ENCODE assay signal across 8 cellular contexts in genomic region chr3:19065027-19065426, GRCh38.
A peak's percentile ranks its signal among the peaks of the same experiment; 100 is the strongest.
DNase-seq lines count a peak whose midpoint lies in the region; ATAC-seq, FAIRE-seq and TF ChIP-seq lines count a peak whose summit lies in the region.

No MANE protein-coding gene starts in this region.

- BruUV-seq in K562 (replicated peaks; lab: Mats Ljungman, UMichigan) = no TSS peak

- no peak for TF ChIP-seq EP300 in K562 (IDR thresholded peaks at IDR 0.05; ENCODE audit: low read length)

- H3K79me2 ChIP-seq in K562 (ENCODE audit: control insufficient read depth, insufficient read depth, low read length) = no peaks in the 10 kb centered on the region

- TF ChIP-seq RAD21 in K562 (CRISPR knock-in tag; conservative IDR thresholded peaks at IDR 0.05 in 1 of 2, IDR thresholded peaks at IDR 0.05 in 1 of 2) = peak; percentile 38 to 49; a peak in 3 of 4 replicates

- no peaks in the 10 kb centered on the region for H3K4me1 ChIP-seq in K562 (replicated peaks in 1 of 2; ENCODE audit: control insufficient read depth in 2 of 2, insufficient read depth in 2 of 2, low read length in 2 of 2)

- H3K36me3 ChIP-seq in K562 (ENCODE audit: control insufficient read depth, insufficient read depth, low read length) = no peaks in the 10 kb centered on the region

- TF ChIP-seq CTCF in GM12872 (IDR thresholded peaks at IDR 0.05; ENCODE audit: insufficient read depth, low read depth, low read length) (0 out of 3 replicates have a peak, but pooled peaks have one; percentile 13), NB4 (IDR thresholded peaks at IDR 0.05; ENCODE audit: low read depth, low read length) (no peak), K562 (IDR thresholded peaks at IDR 0.05 in 2 of 3, conservative IDR thresholded peaks at IDR 0.05 in 1 of 3; ENCODE audit: insufficient read depth in 2 of 3, low read depth in 1 of 3, low read length in 3 of 3) (no peak)

- 0% methylated on average over 1 of the region's 1 CpG for WGBS in K562 (ENCODE audit: insufficient coverage, low coverage, missing lambda C conversion rate)

- CTCF ChIA-PET in K562 (lab: Yijun Ruan, JAX; ENCODE audit: low intra/inter-chr PET ratio) = no interaction called here

- ATAC-seq in K562 = no peak
- no peak for ATAC-seq in HG03280 (IDR thresholded peaks at IDR 0.05; ENCODE audit: unreplicated experiment)
- ATAC-seq in GM19467 (IDR thresholded peaks at IDR 0.05; ENCODE audit: unreplicated experiment) = no peak
- no peak for ATAC-seq in HG03521 (IDR thresholded peaks at IDR 0.05; ENCODE audit: unreplicated experiment)

- H3K27me3 ChIP-seq in K562 (ENCODE audit: control insufficient read depth in 2 of 2, insufficient read depth in 2 of 2, low read length in 2 of 2) = no peaks in the 10 kb centered on the region

- no peaks in the 10 kb centered on the region for H3K9me3 ChIP-seq in K562 (replicated peaks; ENCODE audit: control insufficient read depth, insufficient read depth, low read depth, low read length)

- in situ Hi-C loops in K562 (cut with MboI) = no loop called here

- peak; percentile 23 for DNase-seq in NB4 (ENCODE audit: low read depth)
- no peak for DNase-seq in K562 (ENCODE audit: extremely low read depth in 1 of 4, low spot score in 3 of 4)
- peak; percentile 56 for DNase-seq in pons (ENCODE audit: low spot score)
- no peak for DNase-seq in NCI-H774 (lab: John Stamatoyannopoulos, UW)

- H3K4me3 ChIP-seq in NB4 (ENCODE audit: low read depth, low read length) = no peak overlapping the region
- no peak overlapping the region for H3K4me3 ChIP-seq in K562

- H4K20me1 ChIP-seq in K562 (replicated peaks; ENCODE audit: control insufficient read depth, insufficient read depth, low read length) = no peaks in the 10 kb centered on the region

- TF ChIP-seq POLR2A in NB4 (IDR thresholded peaks at IDR 0.05; ENCODE audit: extremely low read depth, insufficient read length) = no peak
- no peak for TF ChIP-seq POLR2A in K562 (conservative IDR thresholded peaks at IDR 0.05)

- intact Hi-C loops in K562 (cut with micrococcal nuclease) = loop anchor here (5.0 kb wide), 1 partner anchor 802 kb away; no protein-coding TSS in a partner anchor

- POLR2A ChIA-PET in K562 (lab: Yijun Ruan, JAX) = no interaction called here

- H2AFZ ChIP-seq in K562 (ENCODE audit: low read depth, low read length) = no peak overlapping the region

- H3K4me2 ChIP-seq in K562 (ENCODE audit: insufficient read depth, low read length) = no peak overlapping the region

- peak; percentile 6 for FAIRE-seq in K562 (lab: Jason Lieb, UNC)

- H3K9me1 ChIP-seq in K562 (ENCODE audit: control insufficient read depth, insufficient read depth, low read length) = no peaks in the 10 kb centered on the region

- no peak overlapping the region for H3K9ac ChIP-seq in K562 (ENCODE audit: insufficient read depth in 1 of 2, low read depth in 2 of 2, low read length in 2 of 2)

- H3K27ac ChIP-seq in K562 (ENCODE audit: extremely low read depth, low read depth, low read length) = no peak overlapping the region

TF ChIP-seq in K562, 482 proteins besides CTCF, POLR2A, EP300 and RAD21:
- no peak for TF ChIP-seq PCBP2 (IDR thresholded peaks at IDR 0.05; ENCODE audit: low read depth, low read length, poor library complexity, severe bottlenecking)
- no peak for TF ChIP-seq ZFP30 (CRISPR knock-in tag; IDR thresholded peaks at IDR 0.05; ENCODE audit: borderline replicate concordance)
- no peak for TF ChIP-seq ZNF551 (CRISPR knock-in tag; IDR thresholded peaks at IDR 0.05)
- TF ChIP-seq MAX (CRISPR knock-in tag; IDR thresholded peaks at IDR 0.05) = no peak
- TF ChIP-seq CREB1 (IDR thresholded peaks at IDR 0.05) = no peak
- TF ChIP-seq CREB1 (CRISPR knock-in tag; IDR thresholded peaks at IDR 0.05) = no peak
- no peak for TF ChIP-seq USF1 (CRISPR knock-in tag; IDR thresholded peaks at IDR 0.05)
- TF ChIP-seq ZNF639 (CRISPR knock-in tag; conservative IDR thresholded peaks at IDR 0.05 in 1 of 2, IDR thresholded peaks at IDR 0.05 in 1 of 2) = no peak
- no peak for TF ChIP-seq HMG20A (CRISPR knock-in tag; conservative IDR thresholded peaks at IDR 0.05)
- no peak for TF ChIP-seq ZNF75A (CRISPR knock-in tag; IDR thresholded peaks at IDR 0.05)
- no peak for TF ChIP-seq CAMTA2 (CRISPR knock-in tag; conservative IDR thresholded peaks at IDR 0.05)
- no peak for TF ChIP-seq JUND (IDR thresholded peaks at IDR 0.05; ENCODE audit: borderline replicate concordance, low read depth, low read length)
- no peak for TF ChIP-seq JUND (tag; IDR thresholded peaks at IDR 0.05; ENCODE audit: borderline replicate concordance, low read depth, low read length)
- TF ChIP-seq ZNF217 (CRISPR knock-in tag; IDR thresholded peaks at IDR 0.05) = no peak
- TF ChIP-seq MTF1 (CRISPR knock-in tag; IDR thresholded peaks at IDR 0.05; ENCODE audit: borderline replicate concordance) = no peak
- no peak for TF ChIP-seq SREBF1 (IDR thresholded peaks at IDR 0.05; ENCODE audit: borderline replicate concordance, low read depth, low read length)
- TF ChIP-seq PRDM10 (IDR thresholded peaks at IDR 0.05; ENCODE audit: partially characterized antibody) = no peak
- no peak for TF ChIP-seq ZC3H11A (IDR thresholded peaks at IDR 0.05; ENCODE audit: low read depth, low read length)
- no peak for TF ChIP-seq NR3C1 (CRISPR knock-in tag; IDR thresholded peaks at IDR 0.05)
- TF ChIP-seq EP400 (IDR thresholded peaks at IDR 0.05) = no peak

Comparison
In these comparisons a context has a peak if more than half of its experiments do, and no peak if none do; other contexts are left out.
1. DNase-seq: peak in NB4 (single experiment) and pons (single experiment); none in K562 (0 of 4) and NCI-H774 (single experiment).